1 cellular context compared by ENCODE assay signal in the genomic region with DNA sequence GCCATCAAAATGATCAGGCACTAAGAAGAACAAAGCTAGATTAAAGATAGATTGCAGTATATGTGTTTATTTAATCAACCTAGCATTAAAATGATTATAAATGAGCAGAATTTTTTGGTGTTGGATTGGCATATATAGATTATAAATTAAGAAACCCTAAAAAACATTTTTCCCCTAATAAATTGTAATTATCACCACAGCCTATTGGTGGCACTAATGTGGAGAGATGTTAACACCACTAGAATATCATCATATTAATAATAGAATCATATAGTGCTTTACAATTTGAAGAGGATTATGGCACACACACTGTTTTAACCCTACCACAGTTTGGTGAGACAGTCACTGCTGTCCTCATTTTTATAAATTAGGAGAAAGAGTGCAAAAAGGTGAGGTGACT.
TF ChIP-seq lines count a peak whose summit lies in the region.

No MANE protein-coding gene starts in this region.

TF ChIP-seq in SK-N-SH, 30 proteins besides CTCF, POLR2A, EP300 and RAD21 (continued from another document):
- no peak for TF ChIP-seq TAF1 (IDR thresholded peaks at IDR 0.05; ENCODE audit: borderline replicate concordance, low read depth, low read length)
- TF ChIP-seq, protein P1, sequence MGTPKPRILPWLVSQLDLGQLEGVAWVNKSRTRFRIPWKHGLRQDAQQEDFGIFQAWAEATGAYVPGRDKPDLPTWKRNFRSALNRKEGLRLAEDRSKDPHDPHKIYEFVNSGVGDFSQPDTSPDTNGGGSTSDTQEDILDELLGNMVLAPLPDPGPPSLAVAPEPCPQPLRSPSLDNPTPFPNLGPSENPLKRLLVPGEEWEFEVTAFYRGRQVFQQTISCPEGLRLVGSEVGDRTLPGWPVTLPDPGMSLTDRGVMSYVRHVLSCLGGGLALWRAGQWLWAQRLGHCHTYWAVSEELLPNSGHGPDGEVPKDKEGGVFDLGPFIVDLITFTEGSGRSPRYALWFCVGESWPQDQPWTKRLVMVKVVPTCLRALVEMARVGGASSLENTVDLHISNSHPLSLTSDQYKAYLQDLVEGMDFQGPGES (IDR thresholded peaks at IDR 0.05; ENCODE audit: low read depth, low read length): no peak
- TF ChIP-seq CHD2 (IDR thresholded peaks at IDR 0.05; ENCODE audit: low read length, partially characterized antibody): no peak
- TF ChIP-seq RCOR1 (IDR thresholded peaks at IDR 0.05; ENCODE audit: low read length): no peak
- TF ChIP-seq, protein P2, sequence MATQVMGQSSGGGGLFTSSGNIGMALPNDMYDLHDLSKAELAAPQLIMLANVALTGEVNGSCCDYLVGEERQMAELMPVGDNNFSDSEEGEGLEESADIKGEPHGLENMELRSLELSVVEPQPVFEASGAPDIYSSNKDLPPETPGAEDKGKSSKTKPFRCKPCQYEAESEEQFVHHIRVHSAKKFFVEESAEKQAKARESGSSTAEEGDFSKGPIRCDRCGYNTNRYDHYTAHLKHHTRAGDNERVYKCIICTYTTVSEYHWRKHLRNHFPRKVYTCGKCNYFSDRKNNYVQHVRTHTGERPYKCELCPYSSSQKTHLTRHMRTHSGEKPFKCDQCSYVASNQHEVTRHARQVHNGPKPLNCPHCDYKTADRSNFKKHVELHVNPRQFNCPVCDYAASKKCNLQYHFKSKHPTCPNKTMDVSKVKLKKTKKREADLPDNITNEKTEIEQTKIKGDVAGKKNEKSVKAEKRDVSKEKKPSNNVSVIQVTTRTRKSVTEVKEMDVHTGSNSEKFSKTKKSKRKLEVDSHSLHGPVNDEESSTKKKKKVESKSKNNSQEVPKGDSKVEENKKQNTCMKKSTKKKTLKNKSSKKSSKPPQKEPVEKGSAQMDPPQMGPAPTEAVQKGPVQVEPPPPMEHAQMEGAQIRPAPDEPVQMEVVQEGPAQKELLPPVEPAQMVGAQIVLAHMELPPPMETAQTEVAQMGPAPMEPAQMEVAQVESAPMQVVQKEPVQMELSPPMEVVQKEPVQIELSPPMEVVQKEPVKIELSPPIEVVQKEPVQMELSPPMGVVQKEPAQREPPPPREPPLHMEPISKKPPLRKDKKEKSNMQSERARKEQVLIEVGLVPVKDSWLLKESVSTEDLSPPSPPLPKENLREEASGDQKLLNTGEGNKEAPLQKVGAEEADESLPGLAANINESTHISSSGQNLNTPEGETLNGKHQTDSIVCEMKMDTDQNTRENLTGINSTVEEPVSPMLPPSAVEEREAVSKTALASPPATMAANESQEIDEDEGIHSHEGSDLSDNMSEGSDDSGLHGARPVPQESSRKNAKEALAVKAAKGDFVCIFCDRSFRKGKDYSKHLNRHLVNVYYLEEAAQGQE (IDR thresholded peaks at IDR 0.05; ENCODE audit: low read depth, low read length): no peak
- no peak for TF ChIP-seq GABPA (IDR thresholded peaks at IDR 0.05; ENCODE audit: low read depth)
- TF ChIP-seq, protein P3, sequence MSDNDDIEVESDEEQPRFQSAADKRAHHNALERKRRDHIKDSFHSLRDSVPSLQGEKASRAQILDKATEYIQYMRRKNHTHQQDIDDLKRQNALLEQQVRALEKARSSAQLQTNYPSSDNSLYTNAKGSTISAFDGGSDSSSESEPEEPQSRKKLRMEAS (IDR thresholded peaks at IDR 0.05; ENCODE audit: low read depth): no peak
- TF ChIP-seq FOXJ3 (CRISPR knock-in tag; IDR thresholded peaks at IDR 0.05): no peak
